34 cellular contexts compared by ENCODE assay signal in genomic region chr10:84193327-84193726, GRCh38. TPM values are rescaled to one million over a fixed set of nuclear protein-coding genes. Genes with fewer than 3 reads are reported as not detected.
"Had no signal": no experiment of that assay in that cellular context is flagged by ENCODE, and none has a peak within 500 bp of the region (broad histone marks: within the 10 kb centered on the region; RNA-seq: fewer than 3 reads in every experiment).

No MANE protein-coding gene starts in this region.

- H3K4me3 ChIP-seq: cardiac muscle cell, hepatocyte, thyroid gland had no signal

- ATAC-seq: gastroesophageal sphincter, left colon, sciatic nerve had no signal

- H3K9me3 ChIP-seq: gastroesophageal sphincter, stomach, thyroid gland had no signal

- H3K9me3 Mint-ChIP-seq: activated CD8-positive, alpha-beta T cell treated with anti-CD3 and anti-CD28 coated beads for 36 hours; activated naive CD4-positive, alpha-beta T cell treated with anti-CD3 and anti-CD28 coated beads, Interleukin-2, amount 50 U/mL, for 24 hours; activated T-helper 2 cell treated with anti-CD3 and anti-CD28 coated beads, Interferon-gamma antibody, Interleukin-2, Interleukin-4, amounts not matched to agents 10 μg/mL and 5 μg/mL and 100 μg/mL, durations not matched to agents 14 hours and 24 hours and 36 hours; naive B cell; stimulated activated naive B cell treated with anti-CD40 and anti-IgM and Interleukin-4, amounts not matched to agents 10 μg/mL and 1 μg/mL and 100 μg/mL, for 72 hours; T-helper 1 cell treated with Interleukin-12 subunit alpha and Interleukin-12 subunit beta and Interleukin-4 antibody, amounts not matched to agents 30 μg/mL and 1 μg/mL, for 36 hours; WTC11 had no signal

- H3K36me3 ChIP-seq: cardiac muscle cell, gastroesophageal sphincter, stomach, thyroid gland had no signal

- H3K36me3 Mint-ChIP-seq: activated naive CD4-positive, alpha-beta T cell treated with anti-CD3 and anti-CD28 coated beads, Interleukin-2, amount 50 U/mL, for 24 hours; naive B cell; stimulated activated naive B cell treated with anti-CD40 and anti-IgM and Interleukin-4, amounts not matched to agents 10 μg/mL and 1 μg/mL and 100 μg/mL, for 72 hours; WTC11 had no signal

- H3K27ac Mint-ChIP-seq: activated CD8-positive, alpha-beta T cell treated with anti-CD3 and anti-CD28 coated beads for 36 hours; activated naive CD4-positive, alpha-beta T cell treated with anti-CD3 and anti-CD28 coated beads, Interleukin-2, amount 50 U/mL, for 24 hours; activated T-helper 2 cell treated with anti-CD3 and anti-CD28 coated beads, Interferon-gamma antibody, Interleukin-2, Interleukin-4, amounts not matched to agents 10 μg/mL and 5 μg/mL and 100 μg/mL, durations not matched to agents 14 hours and 24 hours and 36 hours; naive B cell; stimulated activated naive B cell treated with anti-CD40 and anti-IgM and Interleukin-4, amounts not matched to agents 10 μg/mL and 1 μg/mL and 100 μg/mL, for 72 hours; T-helper 1 cell treated with Interleukin-12 subunit alpha and Interleukin-12 subunit beta and Interleukin-4 antibody, amounts not matched to agents 30 μg/mL and 1 μg/mL, for 36 hours; WTC11 had no signal

- H3K79me2 ChIP-seq: hepatocyte had no signal

- H3K27ac ChIP-seq: cardiac muscle cell, gastroesophageal sphincter, hepatocyte, stomach, thyroid gland had no signal

- H3K27me3 ChIP-seq: thyroid gland had no signal

- H2AFZ ChIP-seq: hepatocyte had no signal

- H3K4me3 Mint-ChIP-seq: activated naive CD4-positive, alpha-beta T cell treated with anti-CD3 and anti-CD28 coated beads, Interleukin-2, amount 50 U/mL, for 24 hours; T-helper 1 cell treated with Interleukin-12 subunit alpha and Interleukin-12 subunit beta and Interleukin-4 antibody, amounts not matched to agents 30 μg/mL and 1 μg/mL, for 36 hours had no signal

- FAIRE-seq: endothelial cell of umbilical vein, kidney, small intestine had no signal

- DNase-seq: activated CD4-positive, alpha-beta T cell treated with anti-CD3 and anti-CD28 coated beads, Interleukin-2, amount 50 U/mL, for 1 hour; activated CD8-positive, alpha-beta T cell treated with anti-CD3 and anti-CD28 coated beads for 36 hours; activated T-cell treated with anti-CD3 and anti-CD28 coated beads, Interleukin-2, amount 50 U/mL, for 48 hours; anterior cingulate cortex; cortex of kidney; kidney; mammary epithelial cell; naive B cell; small intestine; stimulated activated CD4-positive, alpha-beta T cell treated with anti-CD3 and anti-CD28 coated beads, Interleukin-1b, Interleukin-23, amount 100 ng/mL, for 48 hours; stimulated activated CD4-positive, alpha-beta T cell treated with anti-CD3 and anti-CD28 coated beads, Interleukin-4, amount 100 ng/mL, for 4 hours; stimulated activated CD8-positive, alpha-beta memory T cell treated with anti-CD3 and anti-CD28 coated beads, Interleukin-4, amount 100 ng/mL, for 48 hours; stimulated activated naive B cell treated with anti-CD40 and anti-IgM and Interleukin-4, amounts not matched to agents 10 μg/mL and 1 μg/mL and 100 μg/mL, for 72 hours; stomach; T1000; thyroid gland had no signal

RNA-seq across cellular contexts. Expression of gene CDHR1, which starts 1.0 kb away (rescaled TPM):
- total RNA-seq: fibroblast of lung had no signal
- polyA plus RNA-seq: hepatocyte had no signal

RNA-seq across cellular contexts. Expression of gene GPR15LG, which starts 19.7 kb away (rescaled TPM):
- total RNA-seq: activated CD8-positive, alpha-beta T cell treated with anti-CD3 and anti-CD28 coated beads for 36 hours; activated T-helper 2 cell treated with anti-CD3 and anti-CD28 coated beads, Interferon-gamma antibody, Interleukin-2, Interleukin-4, amounts not matched to agents 10 μg/mL and 5 μg/mL and 100 μg/mL, durations not matched to agents 14 hours and 24 hours and 36 hours; cardiac muscle cell; chondrocyte; endothelial cell of umbilical vein; fibroblast of lung; fibroblast of villous mesenchyme; liver; osteoblast; sciatic nerve; thyroid gland; WTC11 had no signal
- polyA plus RNA-seq: cardiac muscle cell, endothelial cell of umbilical vein, fibroblast of lung, liver, mammary epithelial cell, small intestine had no signal

RNA-seq across cellular contexts. Expression of gene LRIT2, which starts 32.0 kb away (rescaled TPM):
- total RNA-seq: activated CD8-positive, alpha-beta T cell treated with anti-CD3 and anti-CD28 coated beads for 36 hours; activated T-helper 2 cell treated with anti-CD3 and anti-CD28 coated beads, Interferon-gamma antibody, Interleukin-2, Interleukin-4, amounts not matched to agents 10 μg/mL and 5 μg/mL and 100 μg/mL, durations not matched to agents 14 hours and 24 hours and 36 hours; cardiac muscle cell; chondrocyte; endothelial cell of umbilical vein; fibroblast of lung; fibroblast of villous mesenchyme; gastroesophageal sphincter; hepatocyte; kidney; left colon; liver; mammary epithelial cell; osteoblast; sciatic nerve; stomach; thyroid gland; ureter; WTC11 had no signal
- polyA plus RNA-seq: adipose tissue, cardiac muscle cell, endothelial cell of umbilical vein, esophagus, fibroblast of lung, hepatocyte, liver, mammary epithelial cell, small intestine, stomach had no signal

RNA-seq across cellular contexts. Expression of gene LRIT1, which starts 48.0 kb away (rescaled TPM):
- total RNA-seq: activated CD8-positive, alpha-beta T cell treated with anti-CD3 and anti-CD28 coated beads for 36 hours; activated T-helper 2 cell treated with anti-CD3 and anti-CD28 coated beads, Interferon-gamma antibody, Interleukin-2, Interleukin-4, amounts not matched to agents 10 μg/mL and 5 μg/mL and 100 μg/mL, durations not matched to agents 14 hours and 24 hours and 36 hours; cardiac muscle cell; chondrocyte; endothelial cell of umbilical vein; fibroblast of lung; fibroblast of villous mesenchyme; hepatocyte; kidney; left colon; liver; mammary epithelial cell; osteoblast; sciatic nerve; stomach; thyroid gland; ureter; WTC11 had no signal
- polyA plus RNA-seq: adipose tissue, cardiac muscle cell, endothelial cell of umbilical vein, esophagus, fibroblast of lung, hepatocyte, liver, mammary epithelial cell, small intestine, stomach had no signal

RNA-seq across cellular contexts. Expression of gene RGR, which starts 51.5 kb away (rescaled TPM):
- total RNA-seq: activated CD8-positive, alpha-beta T cell treated with anti-CD3 and anti-CD28 coated beads for 36 hours; activated T-helper 2 cell treated with anti-CD3 and anti-CD28 coated beads, Interferon-gamma antibody, Interleukin-2, Interleukin-4, amounts not matched to agents 10 μg/mL and 5 μg/mL and 100 μg/mL, durations not matched to agents 14 hours and 24 hours and 36 hours; cardiac muscle cell; chondrocyte; endothelial cell of umbilical vein; fibroblast of lung; fibroblast of villous mesenchyme; hepatocyte; kidney; liver; mammary epithelial cell; osteoblast; stomach; ureter; WTC11 had no signal
- polyA plus RNA-seq: cardiac muscle cell, endothelial cell of umbilical vein, fibroblast of lung, hepatocyte, liver, mammary epithelial cell had no signal
